ENCODE assay signal across 9 cellular contexts in genomic region chr17:82239926-82240505, GRCh38. TPM values are rescaled to one million over a fixed set of nuclear protein-coding genes. Genes with fewer than 3 reads are reported as not detected.
A peak's percentile ranks its signal among the peaks of the same experiment; 100 is the strongest.
DNase-seq lines count a peak whose midpoint lies in the region; ATAC-seq and TF ChIP-seq lines count a peak whose summit lies in the region.
"Had no signal": no experiment of that assay in that cellular context is flagged by ENCODE, and none has a peak within 500 bp of the region (broad histone marks: within the 10 kb centered on the region; RNA-seq: fewer than 3 reads in every experiment).

No MANE protein-coding gene starts in this region.

- peak overlapping the region; percentile 28 to 68 (median 47); a peak in 15 of 22 replicates for H3K9ac ChIP-seq in BLaER1 treated with 17β-estradiol and CSF1 and Interleukin-3, amounts not matched to agents 10 nM and 100 nM

- H3K9me3 ChIP-seq in BLaER1 treated with 17β-estradiol and CSF1 and Interleukin-3, amounts not matched to agents 10 nM and 100 nM (replicated peaks in 1 of 11) = no peaks in the 10 kb centered on the region
- no peaks in the 10 kb centered on the region for H3K9me3 ChIP-seq in effector memory CD4-positive, alpha-beta T cell (ENCODE audit: control insufficient read depth, low read length)

- H3K4me2 ChIP-seq in BLaER1 treated with 17β-estradiol and CSF1 and Interleukin-3, amounts not matched to agents 10 nM and 100 nM = peak overlapping the region; percentile 72 to 100 (median 97)

- H3K4me3 ChIP-seq in BLaER1 treated with 17β-estradiol and CSF1 and Interleukin-3, amounts not matched to agents 10 nM and 100 nM = no peak overlapping the region; a peak in 1 of 20 replicates
- H3K4me3 ChIP-seq in effector memory CD4-positive, alpha-beta T cell (ENCODE audit: insufficient read depth, low read depth, low read length, poor library complexity, severe bottlenecking) = no peak overlapping the region

- no peak for TF ChIP-seq CTCF in osteocyte (IDR thresholded peaks at IDR 0.05)

- peaks cover 36 to 91% (median 68%) of the 10 kb centered on the region in 11 experiments for H3K36me3 ChIP-seq in BLaER1 treated with 17β-estradiol and CSF1 and Interleukin-3, amounts not matched to agents 10 nM and 100 nM
- H3K36me3 ChIP-seq in effector memory CD4-positive, alpha-beta T cell (ENCODE audit: control insufficient read depth, insufficient read depth, low read length) = peaks cover 28% of the 10 kb centered on the region

- DNase-seq in LHCN-M2 (ENCODE audit: low read depth) (peak; percentile 62), osteocyte (ENCODE audit: extremely low spot score, unreplicated experiment) (no peak), GDM1 (lab: John Stamatoyannopoulos, UW) (no peak)
- no peak for DNase-seq in effector memory CD4-positive, alpha-beta T cell
- no peak for DNase-seq in activated CD8-positive, alpha-beta memory T cell treated with anti-CD3 and anti-CD28 coated beads, Interleukin-2, amount 50 U/mL, for 48 hours
- DNase-seq: PC-3 had no signal

- no peak for ATAC-seq in HG03097 (IDR thresholded peaks at IDR 0.05; ENCODE audit: low FRiP score, unreplicated experiment)
- ATAC-seq in GM21515 (IDR thresholded peaks at IDR 0.05; ENCODE audit: unreplicated experiment) = no peak
- ATAC-seq: PC-3 had no signal

- H3K9me3 Mint-ChIP-seq in osteocyte (ENCODE audit: unreplicated experiment) = no peaks in the 10 kb centered on the region

- peak overlapping the region in 7 of 11 experiments; percentile 10 to 46 (median 33); a peak in 8 of 22 replicates for H3K27ac ChIP-seq in BLaER1 treated with 17β-estradiol and CSF1 and Interleukin-3, amounts not matched to agents 10 nM and 100 nM
- peak overlapping the region; percentile 28 for H3K27ac ChIP-seq in effector memory CD4-positive, alpha-beta T cell (ENCODE audit: insufficient read depth, low read length, poor library complexity, severe bottlenecking)

- H3K4me3 Mint-ChIP-seq in osteocyte (ENCODE audit: unreplicated experiment) = no peak overlapping the region

- peaks cover 99 to 100% (median 100%) of the 10 kb centered on the region in 11 experiments for H4K20me1 ChIP-seq in BLaER1 treated with 17β-estradiol and CSF1 and Interleukin-3, amounts not matched to agents 10 nM and 100 nM

- peaks cover 67% of the 10 kb centered on the region for H3K4me1 Mint-ChIP-seq in osteocyte (ENCODE audit: unreplicated experiment)

- peaks cover 76 to 90% (median 85%) of the 10 kb centered on the region in 10 experiments for H3K4me1 ChIP-seq in BLaER1 treated with 17β-estradiol and CSF1 and Interleukin-3, amounts not matched to agents 10 nM and 100 nM
- peaks cover 52% of the 10 kb centered on the region for H3K4me1 ChIP-seq in effector memory CD4-positive, alpha-beta T cell (ENCODE audit: control insufficient read depth, insufficient read depth, low read length, poor library complexity, severe bottlenecking)

- H3K27ac Mint-ChIP-seq in osteocyte (ENCODE audit: unreplicated experiment) = peak overlapping the region; percentile 87

- H3K27me3 ChIP-seq in BLaER1 treated with 17β-estradiol and CSF1 and Interleukin-3, amounts not matched to agents 10 nM and 100 nM = no peaks in the 10 kb centered on the region
- no peaks in the 10 kb centered on the region for H3K27me3 ChIP-seq in effector memory CD4-positive, alpha-beta T cell (replicated peaks; ENCODE audit: control insufficient read depth, insufficient read depth, low read length, poor library complexity, severe bottlenecking)

- peaks cover 16% of the 10 kb centered on the region for H3K36me3 Mint-ChIP-seq in osteocyte (ENCODE audit: unreplicated experiment)

- no peaks in the 10 kb centered on the region for H3K27me3 Mint-ChIP-seq in osteocyte (ENCODE audit: unreplicated experiment)

RNA-seq across cellular contexts. Expression of gene SLC16A3, which starts 11.2 kb away (rescaled TPM):
- total RNA-seq in LHCN-M2 (2014; rRNA removed) (497 and 711 TPM in 2 replicates), osteocyte (12.9 and 18.1 TPM in 2 replicates)
- polyA plus RNA-seq in LHCN-M2 (2012) = 445 TPM

RNA-seq across cellular contexts. Expression of gene CCDC57, which starts 27.4 kb away (rescaled TPM):
- 11.0 and 13.5 TPM in 2 replicates for total RNA-seq in LHCN-M2 (2014; rRNA removed)
- polyA plus RNA-seq in LHCN-M2 (2012) = 8.0 TPM
- total RNA-seq in osteocyte = 50.8 and 57.9 TPM in 2 replicates

RNA-seq across cellular contexts. Expression of gene CSNK1D, which starts 33.5 kb away (rescaled TPM):
- total RNA-seq in LHCN-M2 (2014; rRNA removed) = 38.9 and 51.3 TPM in 2 replicates
- polyA plus RNA-seq in LHCN-M2 (2012) = 98.1 TPM
- 118 and 124 TPM in 2 replicates for total RNA-seq in osteocyte

Comparison
In these comparisons a context has a peak if more than half of its experiments do, and no peak if none do; other contexts are left out.
1. RNA of gene SLC16A3, which starts 11.2 kb away (total RNA-seq): 497 to 711 TPM in LHCN-M2; 12.9 to 18.1 TPM in osteocyte; every median in the first group is over 10 times any median in the second.